In the genomic region with DNA sequence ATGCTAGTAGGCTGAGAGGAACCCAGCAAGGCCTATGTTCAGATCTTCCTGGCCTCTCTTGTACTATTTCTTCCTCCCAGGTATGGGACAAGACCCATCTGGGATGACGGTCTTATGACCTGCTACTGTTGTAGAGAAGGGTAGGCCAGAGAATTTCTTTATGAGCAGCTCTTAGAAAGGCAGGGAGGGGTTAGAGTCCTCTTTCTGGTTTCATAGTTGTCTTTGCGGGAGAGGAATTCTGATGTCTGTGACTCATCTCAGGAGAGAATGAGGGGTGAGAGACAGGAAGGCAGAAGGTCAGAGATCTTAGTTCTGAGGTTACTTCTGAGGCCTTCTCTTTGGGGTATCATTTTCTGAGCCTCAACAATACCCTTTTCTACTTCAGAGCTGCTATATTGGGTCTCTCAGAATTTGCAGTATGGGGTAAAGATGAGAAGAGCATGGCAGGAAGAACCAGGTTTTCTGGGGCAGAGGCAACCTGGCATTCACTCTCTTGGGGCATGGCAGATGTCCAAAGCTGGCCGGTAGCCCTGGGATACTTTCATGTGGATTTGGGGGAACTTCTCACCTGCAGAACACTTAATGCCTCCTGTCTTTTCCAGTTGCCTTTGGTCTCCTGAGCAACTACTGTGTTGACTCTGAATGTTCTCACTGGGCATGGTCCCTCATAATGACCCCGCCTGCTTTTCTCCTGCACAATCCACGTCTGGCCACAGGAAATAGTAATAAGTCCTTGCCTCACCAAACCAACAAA, we compare ENCODE assay signal across 1 cellular context.
TF ChIP-seq lines count a peak whose summit lies in the region.

No MANE protein-coding gene starts in this region.

TF ChIP-seq in SK-N-SH, 30 proteins besides CTCF, POLR2A, EP300 and RAD21 (continued from another document):
- TF ChIP-seq, protein P1, sequence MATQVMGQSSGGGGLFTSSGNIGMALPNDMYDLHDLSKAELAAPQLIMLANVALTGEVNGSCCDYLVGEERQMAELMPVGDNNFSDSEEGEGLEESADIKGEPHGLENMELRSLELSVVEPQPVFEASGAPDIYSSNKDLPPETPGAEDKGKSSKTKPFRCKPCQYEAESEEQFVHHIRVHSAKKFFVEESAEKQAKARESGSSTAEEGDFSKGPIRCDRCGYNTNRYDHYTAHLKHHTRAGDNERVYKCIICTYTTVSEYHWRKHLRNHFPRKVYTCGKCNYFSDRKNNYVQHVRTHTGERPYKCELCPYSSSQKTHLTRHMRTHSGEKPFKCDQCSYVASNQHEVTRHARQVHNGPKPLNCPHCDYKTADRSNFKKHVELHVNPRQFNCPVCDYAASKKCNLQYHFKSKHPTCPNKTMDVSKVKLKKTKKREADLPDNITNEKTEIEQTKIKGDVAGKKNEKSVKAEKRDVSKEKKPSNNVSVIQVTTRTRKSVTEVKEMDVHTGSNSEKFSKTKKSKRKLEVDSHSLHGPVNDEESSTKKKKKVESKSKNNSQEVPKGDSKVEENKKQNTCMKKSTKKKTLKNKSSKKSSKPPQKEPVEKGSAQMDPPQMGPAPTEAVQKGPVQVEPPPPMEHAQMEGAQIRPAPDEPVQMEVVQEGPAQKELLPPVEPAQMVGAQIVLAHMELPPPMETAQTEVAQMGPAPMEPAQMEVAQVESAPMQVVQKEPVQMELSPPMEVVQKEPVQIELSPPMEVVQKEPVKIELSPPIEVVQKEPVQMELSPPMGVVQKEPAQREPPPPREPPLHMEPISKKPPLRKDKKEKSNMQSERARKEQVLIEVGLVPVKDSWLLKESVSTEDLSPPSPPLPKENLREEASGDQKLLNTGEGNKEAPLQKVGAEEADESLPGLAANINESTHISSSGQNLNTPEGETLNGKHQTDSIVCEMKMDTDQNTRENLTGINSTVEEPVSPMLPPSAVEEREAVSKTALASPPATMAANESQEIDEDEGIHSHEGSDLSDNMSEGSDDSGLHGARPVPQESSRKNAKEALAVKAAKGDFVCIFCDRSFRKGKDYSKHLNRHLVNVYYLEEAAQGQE (IDR thresholded peaks at IDR 0.05; ENCODE audit: low read depth, low read length), result no peak
- TF ChIP-seq NFIC (IDR thresholded peaks at IDR 0.05; ENCODE audit: borderline replicate concordance) (peak; percentile 43; the same call in 1 of the 2 replicates), JUND (IDR thresholded peaks at IDR 0.05) (peak; percentile 60), RXRA (IDR thresholded peaks at IDR 0.05; ENCODE audit: borderline replicate concordance, low read depth) (peak; percentile 44; the same call in 1 of the 2 replicates), FOSL2 (IDR thresholded peaks at IDR 0.05; ENCODE audit: borderline replicate concordance, low read depth) (peak; percentile 73), CHD2 (IDR thresholded peaks at IDR 0.05; ENCODE audit: low read length, partially characterized antibody) (no peak)
- TF ChIP-seq, protein P2, sequence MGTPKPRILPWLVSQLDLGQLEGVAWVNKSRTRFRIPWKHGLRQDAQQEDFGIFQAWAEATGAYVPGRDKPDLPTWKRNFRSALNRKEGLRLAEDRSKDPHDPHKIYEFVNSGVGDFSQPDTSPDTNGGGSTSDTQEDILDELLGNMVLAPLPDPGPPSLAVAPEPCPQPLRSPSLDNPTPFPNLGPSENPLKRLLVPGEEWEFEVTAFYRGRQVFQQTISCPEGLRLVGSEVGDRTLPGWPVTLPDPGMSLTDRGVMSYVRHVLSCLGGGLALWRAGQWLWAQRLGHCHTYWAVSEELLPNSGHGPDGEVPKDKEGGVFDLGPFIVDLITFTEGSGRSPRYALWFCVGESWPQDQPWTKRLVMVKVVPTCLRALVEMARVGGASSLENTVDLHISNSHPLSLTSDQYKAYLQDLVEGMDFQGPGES (IDR thresholded peaks at IDR 0.05; ENCODE audit: low read depth, low read length), result no peak
